8 cellular contexts compared by ENCODE assay signal in genomic region chr12:77746108-77746507, GRCh38.
DNase-seq lines count a peak whose midpoint lies in the region; ATAC-seq and TF ChIP-seq lines count a peak whose summit lies in the region.

No MANE protein-coding gene starts in this region.

- no peak overlapping the region for H2AFZ ChIP-seq in PC-3 (ENCODE audit: low read length)

- no peaks in the 10 kb centered on the region for H3K27me3 Mint-ChIP-seq in activated CD8-positive, alpha-beta memory T cell treated with anti-CD3 and anti-CD28 coated beads, Interleukin-2, amount 10 ng/mL, durations not matched to agents 7 days and 5 days

- BruUV-seq in PC-3 (replicated peaks; lab: Mats Ljungman, UMichigan) = no TSS peak

- no peak overlapping the region for H3K9ac ChIP-seq in PC-3 (ENCODE audit: low read length)

- no peaks in the 10 kb centered on the region for H3F3A ChIP-seq in PC-3 (ENCODE audit: low read length, unreplicated experiment)

- H3K27ac ChIP-seq in PC-3 (ENCODE audit: low read length) = no peak overlapping the region

- no peak overlapping the region for H3K4me3 ChIP-seq in PC-3 (ENCODE audit: low read length)

- no peak overlapping the region for H3K4me3 Mint-ChIP-seq in activated CD8-positive, alpha-beta memory T cell treated with anti-CD3 and anti-CD28 coated beads, Interleukin-2, amount 10 ng/mL, durations not matched to agents 7 days and 5 days

- TF ChIP-seq CTCF in PC-3 (conservative IDR thresholded peaks at IDR 0.05; ENCODE audit: low read depth, low read length) = no peak

- H3K27me3 ChIP-seq in PC-3 (ENCODE audit: low read length) = 0 out of 2 replicates have a peak, but pooled peaks cover 8% of the 10 kb centered on the region

- peaks cover 8% of the 10 kb centered on the region; the same call in 1 of the 2 replicates for H3K4me1 ChIP-seq in PC-3 (ENCODE audit: insufficient read depth, low read length)

- POLR2A ChIA-PET in PC-3 (lab: Charles Lee; ENCODE audit: unreplicated experiment) = no interaction called here

- peaks cover 6% of the 10 kb centered on the region for H3K9me3 Mint-ChIP-seq in activated CD8-positive, alpha-beta memory T cell treated with anti-CD3 and anti-CD28 coated beads, Interleukin-2, amount 10 ng/mL, durations not matched to agents 7 days and 5 days (ENCODE audit: low read depth)

- no peaks in the 10 kb centered on the region for H3K79me2 ChIP-seq in PC-3 (ENCODE audit: low read length)

- no peaks in the 10 kb centered on the region for H3K9me2 ChIP-seq in PC-3 (replicated peaks; ENCODE audit: low read length)

- ATAC-seq in GM21390 (IDR thresholded peaks at IDR 0.05; ENCODE audit: unreplicated experiment) (peak; percentile 100), SK-N-SH treated with all-trans-retinoic acid at 6 μM for 48 hours (peak; percentile 84), left ventricle myocardium superior (no peak), PC-3 (no peak)
- no peak for ATAC-seq in activated CD8-positive, alpha-beta memory T cell treated with anti-CD3 and anti-CD28 coated beads, Interleukin-2, amount 10 ng/mL, durations not matched to agents 7 days and 5 days

- H4K20me1 ChIP-seq in PC-3 (ENCODE audit: low read length) = no peaks in the 10 kb centered on the region

- no peaks in the 10 kb centered on the region for H3K4me1 Mint-ChIP-seq in activated CD8-positive, alpha-beta memory T cell treated with anti-CD3 and anti-CD28 coated beads, Interleukin-2, amount 10 ng/mL, durations not matched to agents 7 days and 5 days

- no peak overlapping the region for H3K27ac Mint-ChIP-seq in activated CD8-positive, alpha-beta memory T cell treated with anti-CD3 and anti-CD28 coated beads, Interleukin-2, amount 10 ng/mL, durations not matched to agents 7 days and 5 days

- intact Hi-C loops in left ventricle myocardium superior (cut with micrococcal nuclease) (no loop called here), PC-3 (cut with micrococcal nuclease) (no loop called here)

- DNase-seq in DMS153 (lab: John Stamatoyannopoulos, UW) (peak; percentile 100), HT1080 (ENCODE audit: low read depth) (peak; percentile 10), left ventricle myocardium superior (no peak), PC-3 (no peak), epidermal melanocyte (ENCODE audit: insufficient read length, low spot score) (no peak)
- DNase-seq in activated CD8-positive, alpha-beta memory T cell treated with anti-CD3 and anti-CD28 coated beads, Interleukin-2, amount 10 ng/mL, durations not matched to agents 7 days and 5 days = no peak

- no peaks in the 10 kb centered on the region for H3K36me3 ChIP-seq in PC-3 (ENCODE audit: low read depth, low read length)

- no peaks in the 10 kb centered on the region for H3K9me3 ChIP-seq in PC-3 (ENCODE audit: low read length)

- no peak overlapping the region for H3K4me2 ChIP-seq in PC-3 (ENCODE audit: low read length)

- CTCF ChIA-PET in PC-3 (lab: Charles Lee) = no interaction called here
- CTCF ChIA-PET in activated CD8-positive, alpha-beta memory T cell treated with anti-CD3 and anti-CD28 coated beads, Interleukin-2, amount 10 ng/mL, durations not matched to agents 7 days and 5 days (lab: Charles Lee) = no interaction called here

- no peaks in the 10 kb centered on the region for H3K36me3 Mint-ChIP-seq in activated CD8-positive, alpha-beta memory T cell treated with anti-CD3 and anti-CD28 coated beads, Interleukin-2, amount 10 ng/mL, durations not matched to agents 7 days and 5 days

TF ChIP-seq in SK-N-SH treated with all-trans-retinoic acid at 6 μM for 48 hours, 23 proteins besides CTCF, POLR2A, EP300 and RAD21 (continues in another document):
- TF ChIP-seq ZNF565 (CRISPR knock-in tag; conservative IDR thresholded peaks at IDR 0.05; ENCODE audit: low read depth) (no peak), ZNF70 (CRISPR knock-in tag; IDR thresholded peaks at IDR 0.05) (no peak), CSRNP3 (CRISPR knock-in tag; IDR thresholded peaks at IDR 0.05) (no peak), TSHZ2 (CRISPR knock-in tag; IDR thresholded peaks at IDR 0.05) (no peak), ZC3H10 (CRISPR knock-in tag; IDR thresholded peaks at IDR 0.05) (no peak), ISL1 (CRISPR knock-in tag; IDR thresholded peaks at IDR 0.05) (no peak), PPARA (CRISPR knock-in tag; IDR thresholded peaks at IDR 0.05; ENCODE audit: borderline replicate concordance) (no peak), ARNTL (CRISPR knock-in tag; IDR thresholded peaks at IDR 0.05; ENCODE audit: borderline replicate concordance, low read depth) (no peak), SNAI2 (CRISPR knock-in tag; IDR thresholded peaks at IDR 0.05) (no peak), PATZ1 (CRISPR knock-in tag; IDR thresholded peaks at IDR 0.05; ENCODE audit: borderline replicate concordance) (no peak), ZFP30 (CRISPR knock-in tag; IDR thresholded peaks at IDR 0.05) (no peak), RARB (CRISPR knock-in tag; IDR thresholded peaks at IDR 0.05) (no peak), CSDC2 (CRISPR knock-in tag; IDR thresholded peaks at IDR 0.05) (no peak), CREB5 (CRISPR knock-in tag; IDR thresholded peaks at IDR 0.05; ENCODE audit: low read depth) (no peak)

Comparison
In these comparisons a context has a peak if more than half of its experiments do, and no peak if none do; other contexts are left out.
1. DNase-seq: peak in DMS153 (single experiment) and HT1080 (single experiment); none in left ventricle myocardium superior (single experiment), PC-3 (single experiment), epidermal melanocyte (single experiment) and activated CD8-positive, alpha-beta memory T cell treated with anti-CD3 and anti-CD28 coated beads, Interleukin-2, amount 10 ng/mL, durations not matched to agents 7 days and 5 days (single experiment).
2. ATAC-seq: peak in GM21390 (single experiment) and SK-N-SH treated with all-trans-retinoic acid at 6 μM for 48 hours (single experiment); none in left ventricle myocardium superior (single experiment), PC-3 (single experiment) and activated CD8-positive, alpha-beta memory T cell treated with anti-CD3 and anti-CD28 coated beads, Interleukin-2, amount 10 ng/mL, durations not matched to agents 7 days and 5 days (single experiment).